Comparison of ENCODE assay signal across 9 cellular contexts in the genomic region with DNA sequence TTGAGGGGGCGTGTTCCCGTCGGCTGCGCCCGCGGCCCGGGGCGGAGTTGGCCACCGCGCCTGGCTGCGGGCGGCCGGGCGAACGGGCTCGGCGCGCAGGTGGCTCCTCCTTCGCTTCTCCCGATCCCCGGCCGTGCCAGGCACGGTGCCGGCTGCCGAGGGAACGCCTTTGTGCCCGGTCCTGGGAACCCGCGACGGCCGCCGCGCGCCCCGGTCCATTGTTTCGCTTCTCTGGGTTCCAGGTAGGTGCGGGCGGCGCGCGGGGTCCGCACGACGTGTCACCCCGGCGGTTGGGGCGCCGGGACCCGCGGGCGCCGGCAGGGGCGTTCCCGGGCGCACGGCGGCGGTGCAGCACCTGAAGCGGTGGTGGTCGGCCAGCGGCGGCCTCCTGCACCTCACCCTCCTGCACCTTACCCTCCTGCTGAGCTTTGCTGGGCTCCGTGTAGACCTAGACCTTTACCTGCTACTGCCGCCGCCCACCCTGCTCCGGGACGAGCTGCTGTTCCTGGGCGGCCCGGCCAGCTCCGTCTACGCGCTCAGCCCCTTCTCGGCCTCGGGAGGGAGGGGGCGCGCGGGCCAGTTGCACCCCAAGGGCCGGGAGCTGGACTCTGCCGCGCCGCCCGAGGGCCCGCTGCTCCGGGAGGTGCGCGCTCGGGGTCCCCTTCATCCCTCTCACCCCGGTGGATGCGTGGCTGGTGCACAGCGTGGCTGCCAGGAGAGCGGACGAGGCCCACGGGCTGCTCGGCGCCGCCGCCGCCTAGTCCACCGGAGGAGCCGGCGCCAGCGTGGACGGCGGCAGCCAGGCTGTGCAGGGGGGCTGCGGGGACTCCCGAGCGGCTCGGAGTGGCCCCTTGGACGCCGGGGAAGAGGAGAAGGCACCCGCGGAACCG.
DNase-seq lines count a peak whose midpoint lies in the region; ATAC-seq and TF ChIP-seq lines count a peak whose summit lies in the region.
"Had no signal": no experiment of that assay in that cellular context is flagged by ENCODE, and none has a peak within 500 bp of the region (broad histone marks: within the 10 kb centered on the region; RNA-seq: fewer than 3 reads in every experiment).

No MANE protein-coding gene starts in this region.

- H3K27me3 ChIP-seq in right lobe of liver: no peaks in the 10 kb centered on the region
- H3K27me3 ChIP-seq in upper lobe of left lung: peaks cover 0 to 9% (median 1%) of the 10 kb centered on the region in 4 donors
- H3K27me3 ChIP-seq in effector memory CD4-positive, alpha-beta T cell (replicated peaks; ENCODE audit: control insufficient read depth, insufficient read depth, low read length, poor library complexity, severe bottlenecking): no peaks in the 10 kb centered on the region

- WGBS in right lobe of liver (ENCODE audit: insufficient coverage, low coverage, low lambda C conversion rate, missing lambda C conversion rate): 10% methylated on average over 30 of the region's 113 CpGs
- WGBS in upper lobe of left lung, 2 donors: 7 to 9% methylated on average over 28 to 93 of the region's 113 CpGs

- H3K4me1 ChIP-seq in right lobe of liver (peaks cover 0 to 4% (median 0%) of the 10 kb centered on the region in 4 donors), upper lobe of left lung (peaks cover 4 to 15% (median 9%) of the 10 kb centered on the region in 4 donors)
- H3K4me1 ChIP-seq in effector memory CD4-positive, alpha-beta T cell (ENCODE audit: control insufficient read depth, insufficient read depth, low read length, poor library complexity, severe bottlenecking): peaks cover 4% of the 10 kb centered on the region

- TF ChIP-seq POLR2A in right lobe of liver (IDR thresholded peaks at IDR 0.05) (no peak), upper lobe of left lung (IDR thresholded peaks at IDR 0.05) (no peak)

- peak overlapping the region; percentile 75 for H3K4me3 ChIP-seq in coronary artery
- H3K4me3 ChIP-seq in right lobe of liver: peak overlapping the region; percentile 39 to 58 (median 44)
- peak overlapping the region in 3 of 4 donors; percentile 46 to 54 (median 52) for H3K4me3 ChIP-seq in upper lobe of left lung
- H3K4me3 ChIP-seq in effector memory CD4-positive, alpha-beta T cell (ENCODE audit: insufficient read depth, low read depth, low read length, poor library complexity, severe bottlenecking): no peak overlapping the region
- H3K4me3 ChIP-seq: K562 had no signal

- intact Hi-C loops in right lobe of liver (cut with DNase I): no loop called here

- peak; percentile 32 for DNase-seq in ELF-1 (ENCODE audit: low read depth, low spot score)
- DNase-seq in NCI-H345 (lab: John Stamatoyannopoulos, UW): peak; percentile 56
- DNase-seq in coronary artery (ENCODE audit: low spot score): no peak
- DNase-seq in right lobe of liver: peak; percentile 49 to 67 (median 62)
- DNase-seq in upper lobe of left lung: peak in 1 of 2 donors; percentile 89
- DNase-seq in effector memory CD4-positive, alpha-beta T cell: no peak
- no peak for DNase-seq in C1 segment of cervical spinal cord (lab: John Stamatoyannopoulos, UW)

- H3K36me3 ChIP-seq in right lobe of liver (no peaks in the 10 kb centered on the region), upper lobe of left lung (no peaks in the 10 kb centered on the region)
- no peaks in the 10 kb centered on the region for H3K36me3 ChIP-seq in effector memory CD4-positive, alpha-beta T cell (ENCODE audit: control insufficient read depth, insufficient read depth, low read length)

- H3K27ac ChIP-seq in coronary artery: no peak overlapping the region
- no peak overlapping the region for H3K27ac ChIP-seq in right lobe of liver
- H3K27ac ChIP-seq in upper lobe of left lung: no peak overlapping the region
- H3K27ac ChIP-seq in effector memory CD4-positive, alpha-beta T cell (ENCODE audit: insufficient read depth, low read length, poor library complexity, severe bottlenecking): no peak overlapping the region

- peak; percentile 92 to 96 (median 96) for ATAC-seq in right lobe of liver
- ATAC-seq in upper lobe of left lung (ENCODE audit: low FRiP score in 2 of 2): peak in 1 of 2 donors; percentile 74
- no peak for ATAC-seq in HG02623 (IDR thresholded peaks at IDR 0.05; ENCODE audit: unreplicated experiment)
- ATAC-seq: K562 had no signal

- TF ChIP-seq EP300 in upper lobe of left lung (IDR thresholded peaks at IDR 0.05): no peak

- H3K9me3 ChIP-seq in right lobe of liver: no peaks in the 10 kb centered on the region
- no peaks in the 10 kb centered on the region for H3K9me3 ChIP-seq in upper lobe of left lung
- H3K9me3 ChIP-seq in effector memory CD4-positive, alpha-beta T cell (ENCODE audit: control insufficient read depth, low read length): no peaks in the 10 kb centered on the region

- no peak for TF ChIP-seq CTCF in coronary artery (IDR thresholded peaks at IDR 0.05)
- no peak for TF ChIP-seq CTCF in right lobe of liver (IDR thresholded peaks at IDR 0.05)
- no peak for TF ChIP-seq CTCF in upper lobe of left lung (IDR thresholded peaks at IDR 0.05)

Comparison
In these comparisons a context has a peak if more than half of its experiments do, and no peak if none do; other contexts are left out.
1. DNase-seq: peak in ELF-1 (single experiment), NCI-H345 (single experiment) and right lobe of liver (3 of 3); none in coronary artery (single experiment), effector memory CD4-positive, alpha-beta T cell (0 of 3) and C1 segment of cervical spinal cord (0 of 14).